ENCODE assay signal across 12 cellular contexts in the genomic region with DNA sequence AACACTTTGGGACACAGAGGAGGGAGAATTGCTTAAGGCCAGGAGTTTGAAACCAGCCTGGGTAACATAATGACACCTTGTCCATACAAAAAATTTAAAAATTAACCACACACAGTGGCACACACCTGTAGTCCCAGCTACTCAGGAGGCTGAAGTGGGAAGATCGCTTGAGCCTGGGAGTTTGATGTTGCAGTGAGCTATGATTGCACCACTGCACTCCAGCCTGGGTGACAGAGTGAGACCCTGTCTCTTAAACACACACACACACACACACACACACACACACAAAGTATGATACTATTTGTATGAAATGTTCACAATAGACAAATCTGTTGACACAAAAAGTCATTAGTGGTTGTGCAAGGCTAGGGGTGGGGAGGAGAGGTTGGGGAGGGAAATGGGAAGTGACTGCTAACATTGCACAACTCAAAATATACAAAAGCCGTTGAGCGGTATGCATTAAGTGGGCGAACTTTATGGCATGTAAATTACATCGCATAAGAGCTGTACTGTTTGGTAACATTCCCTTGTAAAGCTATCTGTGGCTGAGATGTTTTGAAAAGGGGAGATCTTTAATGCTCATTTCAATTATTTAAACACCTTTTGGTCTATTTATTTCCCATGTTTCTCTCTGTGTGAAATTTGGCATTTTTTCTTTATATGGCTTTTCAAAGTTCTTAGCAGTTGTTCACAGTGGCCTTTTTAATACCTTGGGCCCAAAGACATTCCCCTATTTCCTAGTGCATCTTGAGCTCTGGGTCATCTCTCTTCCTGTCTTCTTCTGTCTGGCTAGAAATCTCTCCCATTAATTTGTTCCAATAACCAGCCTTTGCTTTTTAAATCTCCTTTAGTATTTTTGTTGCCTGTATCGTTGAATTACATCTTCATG. TPM values are rescaled to one million over a fixed set of nuclear protein-coding genes. Genes with fewer than 3 reads are reported as not detected.
DNase-seq lines count a peak whose midpoint lies in the region; ATAC-seq and TF ChIP-seq lines count a peak whose summit lies in the region.
"Had no signal": no experiment of that assay in that cellular context is flagged by ENCODE, and none has a peak within 500 bp of the region (broad histone marks: within the 10 kb centered on the region; RNA-seq: fewer than 3 reads in every experiment).

No MANE protein-coding gene starts in this region.

- no peaks in the 10 kb centered on the region for H4K20me1 ChIP-seq in PC-3 (ENCODE audit: low read length)

- no peaks in the 10 kb centered on the region for H3K79me2 ChIP-seq in PC-3 (ENCODE audit: low read length)

- intact Hi-C loops in PC-3 (cut with micrococcal nuclease), result no loop called here

- no peak overlapping the region for H2AFZ ChIP-seq in PC-3 (ENCODE audit: low read length)

- no TSS peak for BruUV-seq in PC-3 (replicated peaks; lab: Mats Ljungman, UMichigan)

- H3K4me3 ChIP-seq in PC-3 (ENCODE audit: low read length) (no peak overlapping the region), fibroblast of mammary gland (ENCODE audit: control insufficient read depth, low read depth, low read length) (no peak overlapping the region)
- H3K4me3 ChIP-seq: coronary artery had no signal

- peak; percentile 1 for DNase-seq in HT-29 (ENCODE audit: low spot score)
- peak; percentile 6 for DNase-seq in PC-3
- peak; percentile 59 for DNase-seq in fibroblast of mammary gland (ENCODE audit: low read depth)
- peak; percentile 17 for DNase-seq in pons (ENCODE audit: low spot score)
- DNase-seq in iPS-NIHi11 (ENCODE audit: low spot score), result no peak
- no peak for DNase-seq in glomerular visceral epithelial cell (ENCODE audit: extremely low spot score)
- DNase-seq: activated CD4-positive, alpha-beta T cell treated with anti-CD3 and anti-CD28 coated beads, Interleukin-2, amount 10 ng/mL, durations not matched to agents 7 days and 5 days; activated naive CD4-positive, alpha-beta T cell treated with anti-CD3 and anti-CD28 coated beads for 36 hours; posterior cingulate gyrus; SK-N-SH had no signal

- CTCF ChIA-PET in PC-3 (lab: Charles Lee), result no interaction called here

- peaks cover 2% of the 10 kb centered on the region; the same call in 1 of the 2 replicates for H3K4me1 ChIP-seq in PC-3 (ENCODE audit: insufficient read depth, low read length)

- no peaks in the 10 kb centered on the region for H3K9me3 ChIP-seq in PC-3 (ENCODE audit: low read length)
- H3K9me3 ChIP-seq: SK-N-SH had no signal

- no peak overlapping the region for H3K9ac ChIP-seq in PC-3 (ENCODE audit: low read length)
- H3K9ac ChIP-seq: SK-N-SH had no signal

- no peak overlapping the region for H3K4me2 ChIP-seq in PC-3 (ENCODE audit: low read length)
- H3K4me2 ChIP-seq: SK-N-SH had no signal

- no peaks in the 10 kb centered on the region for H3K9me2 ChIP-seq in PC-3 (replicated peaks; ENCODE audit: low read length)
- H3K9me2 ChIP-seq: SK-N-SH had no signal

- POLR2A ChIA-PET in PC-3 (lab: Charles Lee; ENCODE audit: unreplicated experiment), result no interaction called here

- no peaks in the 10 kb centered on the region for H3K36me3 ChIP-seq in PC-3 (ENCODE audit: low read depth, low read length)

- TF ChIP-seq CTCF in PC-3 (conservative IDR thresholded peaks at IDR 0.05; ENCODE audit: low read depth, low read length) (no peak), fibroblast of mammary gland (conservative IDR thresholded peaks at IDR 0.05; ENCODE audit: control insufficient read depth, insufficient read depth, low read depth, low read length) (no peak)

- H3K27me3 ChIP-seq in PC-3 (ENCODE audit: low read length), result peaks cover 42% of the 10 kb centered on the region; the same call in 1 of the 2 replicates

- H3F3A ChIP-seq in PC-3 (ENCODE audit: low read length, unreplicated experiment), result no peaks in the 10 kb centered on the region

- ATAC-seq in PC-3 (no peak), GM19397 (IDR thresholded peaks at IDR 0.05; ENCODE audit: unreplicated experiment) (no peak)

- no peak overlapping the region for H3K27ac ChIP-seq in PC-3 (ENCODE audit: low read length)
- H3K27ac ChIP-seq: coronary artery had no signal

RNA-seq across cellular contexts. Expression of a gene that starts 58.9 kb away (rescaled TPM):
- 8.1 and 10.4 TPM in 2 replicates for total RNA-seq in HT-29 (2014; rRNA removed; shearing (Covaris generic))
- total RNA-seq in PC-3 (2014; rRNA removed), result 1.7 and 4.0 TPM in 2 replicates

Comparison
In these comparisons a context has a peak if more than half of its experiments do, and no peak if none do; other contexts are left out.
1. DNase-seq: peak in HT-29 (single experiment), PC-3 (single experiment), fibroblast of mammary gland (single experiment) and pons (single experiment); none in iPS-NIHi11 (single experiment) and glomerular visceral epithelial cell (single experiment).